In the genomic region with DNA sequence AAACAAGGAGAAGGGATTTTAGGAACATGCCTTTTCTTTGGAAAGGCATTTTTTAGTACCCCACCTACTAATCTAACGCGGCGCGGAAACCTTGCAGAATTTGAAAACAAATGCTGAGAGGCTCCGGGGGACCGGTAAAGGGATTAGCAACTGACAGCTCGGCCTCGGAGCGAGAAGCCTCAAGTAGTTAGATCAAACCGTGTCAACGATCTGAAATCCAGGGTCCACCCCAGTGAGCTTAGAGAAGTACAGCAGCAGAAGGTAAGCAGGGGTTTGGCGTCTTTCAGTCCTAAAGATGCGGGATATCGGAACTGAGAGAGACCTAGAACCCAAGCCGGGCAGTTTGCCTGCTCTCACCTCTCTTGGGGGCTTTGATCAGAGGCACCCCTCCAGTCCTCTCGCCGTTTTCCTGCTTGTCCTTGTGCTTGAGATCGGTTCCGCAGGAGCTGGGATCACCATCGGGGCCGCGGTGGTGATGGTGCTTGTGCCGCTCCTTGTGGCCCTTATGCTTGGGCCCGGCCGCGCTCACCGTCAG, we compare ENCODE assay signal across 8 cellular contexts. TPM values are rescaled to one million over a fixed set of nuclear protein-coding genes. Genes with fewer than 3 reads are reported as not detected.
DNase-seq lines count a peak whose midpoint lies in the region; ATAC-seq, FAIRE-seq and TF ChIP-seq lines count a peak whose summit lies in the region.

No MANE protein-coding gene starts in this region.

- H3K79me2 ChIP-seq in neural cell (replicated peaks; ENCODE audit: insufficient read depth, low read length) = peaks cover 49% of the 10 kb centered on the region

- CTCF ChIA-PET in activated CD8-positive, alpha-beta T cell treated with anti-CD3 and anti-CD28 coated beads for 36 hours (lab: Charles Lee) = interaction anchor here (0.9 to 1.7 kb wide), 4 partner anchors 10 to 54 kb away, joined by 3 to 9 read pairs (median 4); a partner anchor contains a TSS

- no peaks in the 10 kb centered on the region for H3K27me3 Mint-ChIP-seq in activated CD8-positive, alpha-beta T cell treated with anti-CD3 and anti-CD28 coated beads for 36 hours

- no peaks in the 10 kb centered on the region for H3K9me2 ChIP-seq in neural cell (ENCODE audit: insufficient read depth, low read length)

- no peaks in the 10 kb centered on the region for H3K9me3 Mint-ChIP-seq in activated CD8-positive, alpha-beta T cell treated with anti-CD3 and anti-CD28 coated beads for 36 hours

- TF ChIP-seq CTCF in activated CD8-positive, alpha-beta T cell treated with anti-CD3 and anti-CD28 coated beads for 36 hours (IDR thresholded peaks at IDR 0.05) = no peak
- no peak for TF ChIP-seq CTCF in fibroblast of pulmonary artery (IDR thresholded peaks at IDR 0.05; ENCODE audit: low read length, missing control alignments)
- TF ChIP-seq CTCF in neural cell (IDR thresholded peaks at IDR 0.05; ENCODE audit: poor library complexity, severe bottlenecking) = no peak

- H3K36me3 ChIP-seq in MG63 (peaks cover 11% of the 10 kb centered on the region), neural cell (ENCODE audit: insufficient read depth, low read length) (no peaks in the 10 kb centered on the region)

- H3K9me3 ChIP-seq in MG63 (no peaks in the 10 kb centered on the region), neural cell (ENCODE audit: low read length) (no peaks in the 10 kb centered on the region)

- H3K4me1 Mint-ChIP-seq in activated CD8-positive, alpha-beta T cell treated with anti-CD3 and anti-CD28 coated beads for 36 hours (ENCODE audit: low read depth) = peaks cover 36% of the 10 kb centered on the region

- peaks cover 15% of the 10 kb centered on the region for H3K36me3 Mint-ChIP-seq in activated CD8-positive, alpha-beta T cell treated with anti-CD3 and anti-CD28 coated beads for 36 hours (ENCODE audit: low read depth)

- FAIRE-seq in urothelium cell line (lab: Jason Lieb, UNC) = no peak

- H3K4me3 ChIP-seq in MG63 = peak overlapping the region; percentile 80
- peak overlapping the region; percentile 98 for H3K4me3 ChIP-seq in fibroblast of pulmonary artery (replicated peaks; ENCODE audit: low read depth, low read length)
- peak overlapping the region; percentile 95 for H3K4me3 ChIP-seq in neural cell (ENCODE audit: low read length)

- H2AFZ ChIP-seq in neural cell (ENCODE audit: low read depth, low read length) = peak overlapping the region; percentile 78

- POLR2A ChIA-PET in activated CD8-positive, alpha-beta T cell treated with anti-CD3 and anti-CD28 coated beads for 36 hours (lab: Charles Lee) = interaction anchor here (0.6 to 2.3 kb wide), 12 partner anchors 12 to 137 kb away, joined by 3 to 12 read pairs (median 4); a partner anchor contains a TSS

- H4K20me1 ChIP-seq in neural cell (ENCODE audit: insufficient read depth) = no peaks in the 10 kb centered on the region

- no peak for TF ChIP-seq RAD21 in neural cell (conservative IDR thresholded peaks at IDR 0.05)

- H3K27me3 ChIP-seq in MG63 = no peaks in the 10 kb centered on the region
- H3K27me3 ChIP-seq in neural cell (ENCODE audit: insufficient read depth, low read depth, low read length) = no peaks in the 10 kb centered on the region

- peak overlapping the region; percentile 96 for H3K9ac ChIP-seq in neural cell (ENCODE audit: low read length)

- ATAC-seq in GM21390 (IDR thresholded peaks at IDR 0.05; ENCODE audit: unreplicated experiment) = peak; percentile 21
- no peak for ATAC-seq in activated CD8-positive, alpha-beta T cell treated with anti-CD3 and anti-CD28 coated beads for 36 hours
- ATAC-seq in GM18520 (IDR thresholded peaks at IDR 0.05; ENCODE audit: unreplicated experiment) = no peak

- DNase-seq in DMS 273 (lab: John Stamatoyannopoulos, UW; ENCODE audit: unreplicated experiment) (peak; percentile 83), MG63 (peak; percentile 7), fibroblast of pulmonary artery (ENCODE audit: low read depth) (peak; percentile 24), urothelium cell line (ENCODE audit: low spot score) (peak; percentile 20)
- DNase-seq in activated CD8-positive, alpha-beta T cell treated with anti-CD3 and anti-CD28 coated beads for 36 hours = peak; percentile 54

- intact Hi-C loops in activated CD8-positive, alpha-beta T cell treated with anti-CD3 and anti-CD28 coated beads for 36 hours (cut with micrococcal nuclease) = loop anchor here (2.0 kb wide), 1 partner anchor 29 kb away; no protein-coding TSS in a partner anchor

- H3K27ac ChIP-seq in neural cell (ENCODE audit: low read length) = peak overlapping the region; percentile 93

- peak overlapping the region; percentile 97 for H3K27ac Mint-ChIP-seq in activated CD8-positive, alpha-beta T cell treated with anti-CD3 and anti-CD28 coated beads for 36 hours

- H3F3A ChIP-seq in neural cell (ENCODE audit: insufficient read depth, low read length, poor library complexity, severe bottlenecking) = no peaks in the 10 kb centered on the region

- peak overlapping the region; percentile 82 for H3K4me2 ChIP-seq in neural cell (ENCODE audit: low read length)

- no peak for TF ChIP-seq EP300 in neural cell (conservative IDR thresholded peaks at IDR 0.05; ENCODE audit: poor library complexity, severe bottlenecking)

- H3K4me3 Mint-ChIP-seq in activated CD8-positive, alpha-beta T cell treated with anti-CD3 and anti-CD28 coated beads for 36 hours = peak overlapping the region; percentile 96

TF ChIP-seq in neural cell, 6 proteins besides CTCF, POLR2A, EP300 and RAD21:
- TF ChIP-seq SMC3 (conservative IDR thresholded peaks at IDR 0.05; ENCODE audit: poor library complexity) = no peak
- TF ChIP-seq MXI1 (conservative IDR thresholded peaks at IDR 0.05; ENCODE audit: poor library complexity, severe bottlenecking) = no peak
- TF ChIP-seq EZH2 (IDR thresholded peaks at IDR 0.05; ENCODE audit: borderline replicate concordance, insufficient read depth, low read length, poor library complexity, severe bottlenecking) = no peak
- TF ChIP-seq, protein P1, sequence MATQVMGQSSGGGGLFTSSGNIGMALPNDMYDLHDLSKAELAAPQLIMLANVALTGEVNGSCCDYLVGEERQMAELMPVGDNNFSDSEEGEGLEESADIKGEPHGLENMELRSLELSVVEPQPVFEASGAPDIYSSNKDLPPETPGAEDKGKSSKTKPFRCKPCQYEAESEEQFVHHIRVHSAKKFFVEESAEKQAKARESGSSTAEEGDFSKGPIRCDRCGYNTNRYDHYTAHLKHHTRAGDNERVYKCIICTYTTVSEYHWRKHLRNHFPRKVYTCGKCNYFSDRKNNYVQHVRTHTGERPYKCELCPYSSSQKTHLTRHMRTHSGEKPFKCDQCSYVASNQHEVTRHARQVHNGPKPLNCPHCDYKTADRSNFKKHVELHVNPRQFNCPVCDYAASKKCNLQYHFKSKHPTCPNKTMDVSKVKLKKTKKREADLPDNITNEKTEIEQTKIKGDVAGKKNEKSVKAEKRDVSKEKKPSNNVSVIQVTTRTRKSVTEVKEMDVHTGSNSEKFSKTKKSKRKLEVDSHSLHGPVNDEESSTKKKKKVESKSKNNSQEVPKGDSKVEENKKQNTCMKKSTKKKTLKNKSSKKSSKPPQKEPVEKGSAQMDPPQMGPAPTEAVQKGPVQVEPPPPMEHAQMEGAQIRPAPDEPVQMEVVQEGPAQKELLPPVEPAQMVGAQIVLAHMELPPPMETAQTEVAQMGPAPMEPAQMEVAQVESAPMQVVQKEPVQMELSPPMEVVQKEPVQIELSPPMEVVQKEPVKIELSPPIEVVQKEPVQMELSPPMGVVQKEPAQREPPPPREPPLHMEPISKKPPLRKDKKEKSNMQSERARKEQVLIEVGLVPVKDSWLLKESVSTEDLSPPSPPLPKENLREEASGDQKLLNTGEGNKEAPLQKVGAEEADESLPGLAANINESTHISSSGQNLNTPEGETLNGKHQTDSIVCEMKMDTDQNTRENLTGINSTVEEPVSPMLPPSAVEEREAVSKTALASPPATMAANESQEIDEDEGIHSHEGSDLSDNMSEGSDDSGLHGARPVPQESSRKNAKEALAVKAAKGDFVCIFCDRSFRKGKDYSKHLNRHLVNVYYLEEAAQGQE (IDR thresholded peaks at IDR 0.05; ENCODE audit: borderline replicate concordance) = no peak
- TF ChIP-seq TAF1 (IDR thresholded peaks at IDR 0.05; ENCODE audit: low read depth) = no peak
- no peak for TF ChIP-seq POLR2AphosphoS5 (IDR thresholded peaks at IDR 0.05)

RNA-seq across cellular contexts. Expression of a gene that starts 0.9 kb away (rescaled TPM):
- total RNA-seq in MG63 (2014; rRNA removed; shearing (Covaris generic); ENCODE audit: low replicate concordance) = 6.9 and 40.7 TPM in 2 replicates
- 10 to 100 TPM; 25.6 to 28.3 TPM for total RNA-seq in activated CD8-positive, alpha-beta T cell treated with anti-CD3 and anti-CD28 coated beads for 36 hours
- polyA plus RNA-seq in neural cell = 33.2 and 33.7 TPM in 2 replicates
- polyA minus RNA-seq in neural cell = 99.8 and 108 TPM in 2 replicates

RNA-seq across cellular contexts. Expression of a gene that starts 52.1 kb away (rescaled TPM):
- total RNA-seq in MG63 (2014; rRNA removed; shearing (Covaris generic); ENCODE audit: low replicate concordance) = 25.0 and 30.2 TPM in 2 replicates
- 10 to 100 TPM; 13.1 to 14.4 TPM for total RNA-seq in activated CD8-positive, alpha-beta T cell treated with anti-CD3 and anti-CD28 coated beads for 36 hours
- polyA plus RNA-seq in neural cell = 41.9 and 46.1 TPM in 2 replicates
- 52.1 and 54.6 TPM in 2 replicates for polyA minus RNA-seq in neural cell

Comparison
In these comparisons a context has a peak if more than half of its experiments do, and no peak if none do; other contexts are left out.
1. DNase-seq: peak in every context shown above with its lines; median percentile 83 in DMS 273; 54 in activated CD8-positive, alpha-beta T cell treated with anti-CD3 and anti-CD28 coated beads for 36 hours; 24 in fibroblast of pulmonary artery; 20 in urothelium cell line; 7 in MG63.